Comparison of ENCODE assay signal across 12 cellular contexts in genomic region chr20:48463916-48464315, GRCh38.
DNase-seq lines count a peak whose midpoint lies in the region; ATAC-seq and TF ChIP-seq lines count a peak whose summit lies in the region.
"Had no signal": no experiment of that assay in that cellular context is flagged by ENCODE, and none has a peak within 500 bp of the region (broad histone marks: within the 10 kb centered on the region; RNA-seq: fewer than 3 reads in every experiment).

No MANE protein-coding gene starts in this region.

- no peak overlapping the region for H3K27ac Mint-ChIP-seq in naive thymus-derived CD4-positive, alpha-beta T cell
- H3K27ac Mint-ChIP-seq: endodermal cell; natural killer cell; stimulated activated naive B cell treated with anti-CD40 and anti-IgM and Interleukin-4, amounts not matched to agents 10 μg/mL and 1 μg/mL and 100 μg/mL, for 72 hours had no signal

- H3K4me1 Mint-ChIP-seq in naive thymus-derived CD4-positive, alpha-beta T cell = peaks cover 0 to 18% (median 5%) of the 10 kb centered on the region in 7 donors

- no peak overlapping the region for H3K14ac ChIP-seq in trophoblast cell (ENCODE audit: low read length)

- no peak overlapping the region for H3K23ac ChIP-seq in trophoblast cell (ENCODE audit: low read length)

- H4K8ac ChIP-seq in trophoblast cell (ENCODE audit: low read depth, low read length) = no peak overlapping the region

- intact Hi-C loops in naive thymus-derived CD4-positive, alpha-beta T cell (cut with micrococcal nuclease) = loop anchor here in 1 of 2 donors (10.0 kb wide), 1 partner anchor 739 kb away; no protein-coding TSS in a partner anchor

- no peaks in the 10 kb centered on the region for H3K27me3 ChIP-seq in trophoblast cell (ENCODE audit: insufficient read depth, low read length)
- H3K27me3 ChIP-seq in naive thymus-derived CD4-positive, alpha-beta T cell (ENCODE audit: control insufficient read depth in 2 of 2, insufficient read depth in 2 of 2, low read length in 2 of 2) = no peaks in the 10 kb centered on the region

- H3K4me3 ChIP-seq in foreskin fibroblast (ENCODE audit: low read depth in 1 of 2, low read length in 2 of 2) = no peak overlapping the region
- H3K4me3 ChIP-seq in trophoblast cell (ENCODE audit: low read depth, low read length) = no peak overlapping the region
- H3K4me3 ChIP-seq in naive thymus-derived CD4-positive, alpha-beta T cell (ENCODE audit: low read length) = no peak overlapping the region

- H2BK120ac ChIP-seq in trophoblast cell (ENCODE audit: insufficient read depth, low read length, poor library complexity) = no peak overlapping the region

- no peak overlapping the region for H2AFZ ChIP-seq in trophoblast cell (ENCODE audit: insufficient read depth, low read length, poor library complexity)

- H2BK5ac ChIP-seq in trophoblast cell (ENCODE audit: low read depth, low read length, poor library complexity) = no peak overlapping the region

- H3K9me3 Mint-ChIP-seq in naive thymus-derived CD4-positive, alpha-beta T cell = peaks cover 0 to 4% (median 0%) of the 10 kb centered on the region in 11 donors
- H3K9me3 Mint-ChIP-seq: natural killer cell had no signal

- no peak overlapping the region for H3K4ac ChIP-seq in trophoblast cell (ENCODE audit: low read depth, low read length)

- no peak for TF ChIP-seq CTCF in foreskin fibroblast (IDR thresholded peaks at IDR 0.05; ENCODE audit: low read depth, low read length)
- no peak for TF ChIP-seq CTCF in GM13977 (IDR thresholded peaks at IDR 0.05; ENCODE audit: extremely low read depth, insufficient read depth, missing control alignments)

- no peak overlapping the region for H2BK12ac ChIP-seq in trophoblast cell (ENCODE audit: low read length)

- H2AK5ac ChIP-seq in trophoblast cell (ENCODE audit: low read length) = no peak overlapping the region

- H3K27me3 Mint-ChIP-seq in naive thymus-derived CD4-positive, alpha-beta T cell = peaks cover 0 to 4% (median 1%) of the 10 kb centered on the region in 5 donors

- no CpG with 5 or more reads among the region's 6 CpGs for WGBS in trophoblast cell (ENCODE audit: extremely low coverage, insufficient coverage, insufficient read length)

- ATAC-seq in naive thymus-derived CD4-positive, alpha-beta T cell = no peak
- ATAC-seq: natural killer cell; stimulated activated naive B cell treated with anti-CD40 and anti-IgM and Interleukin-4, amounts not matched to agents 10 μg/mL and 1 μg/mL and 100 μg/mL, for 72 hours had no signal

- peaks cover 5% of the 10 kb centered on the region for H3K79me1 ChIP-seq in trophoblast cell (ENCODE audit: low read length)

- in situ Hi-C loops in Caki2 (cut with HindIII; ENCODE audit: low pct_unique_long_range_greater_than_20kb, low sequenced_read_pairs) (no loop called here), GM13977 (cut with MboI; ENCODE audit: low pct_unique_long_range_greater_than_20kb, low sequenced_read_pairs, unreplicated experiment) (no loop called here)

- H3K9ac ChIP-seq in trophoblast cell (ENCODE audit: low read length) = no peak overlapping the region

- no peak overlapping the region for H3K18ac ChIP-seq in trophoblast cell (ENCODE audit: low read length)

- peaks cover 0 to 3% (median 0%) of the 10 kb centered on the region in 5 donors for H3K36me3 Mint-ChIP-seq in naive thymus-derived CD4-positive, alpha-beta T cell
- H3K36me3 Mint-ChIP-seq: natural killer cell; stimulated activated naive B cell treated with anti-CD40 and anti-IgM and Interleukin-4, amounts not matched to agents 10 μg/mL and 1 μg/mL and 100 μg/mL, for 72 hours had no signal

- no peak overlapping the region for H3K27ac ChIP-seq in trophoblast cell (ENCODE audit: low read depth, low read length)
- no peak overlapping the region for H3K27ac ChIP-seq in naive thymus-derived CD4-positive, alpha-beta T cell (ENCODE audit: low read depth, low read length)

- peak; percentile 4 for DNase-seq in Caki2 (ENCODE audit: low read depth)
- peak; percentile 93 for DNase-seq in NCI-H446 treated with DMSO at 0.1 percent for 48 hours (lab: John Stamatoyannopoulos, UW)
- peak; percentile 52 to 69 for DNase-seq in foreskin fibroblast
- DNase-seq in trophoblast cell = peak in 1 of 2 donors; percentile 10
- DNase-seq in GM13977 (ENCODE audit: low spot score) = no peak
- no peak for DNase-seq in naive thymus-derived CD4-positive, alpha-beta T cell
- no peak for DNase-seq in activated naive CD4-positive, alpha-beta T cell treated with Interleukin-2 at 50 U/mL for 16 hours
- no peak for DNase-seq in AML-193 (lab: John Stamatoyannopoulos, UW)
- DNase-seq: endodermal cell; natural killer cell; RPMI8226; stimulated activated naive B cell treated with anti-CD40 and anti-IgM and Interleukin-4, amounts not matched to agents 10 μg/mL and 1 μg/mL and 100 μg/mL, for 72 hours had no signal

- no peak overlapping the region for H4K12ac ChIP-seq in trophoblast cell (ENCODE audit: low read depth, low read length)

- POLR2A ChIA-PET in naive thymus-derived CD4-positive, alpha-beta T cell (lab: Charles Lee) = no interaction called here

- no peak overlapping the region for H3K4me2 ChIP-seq in trophoblast cell (ENCODE audit: low read length)

- H3K36me3 ChIP-seq in trophoblast cell (ENCODE audit: control insufficient read depth in 1 of 2, insufficient read depth in 2 of 2, low read length in 2 of 2) = no peaks in the 10 kb centered on the region
- no peaks in the 10 kb centered on the region for H3K36me3 ChIP-seq in naive thymus-derived CD4-positive, alpha-beta T cell (ENCODE audit: control insufficient read depth in 2 of 3, insufficient read depth in 3 of 3, low read length in 3 of 3)

- H3K4me3 Mint-ChIP-seq in naive thymus-derived CD4-positive, alpha-beta T cell = no peak overlapping the region
- H3K4me3 Mint-ChIP-seq: endodermal cell; natural killer cell; stimulated activated naive B cell treated with anti-CD40 and anti-IgM and Interleukin-4, amounts not matched to agents 10 μg/mL and 1 μg/mL and 100 μg/mL, for 72 hours had no signal

- CTCF ChIA-PET in naive thymus-derived CD4-positive, alpha-beta T cell (lab: Charles Lee) = no interaction called here

- peak overlapping the region; percentile 7 for H4K91ac ChIP-seq in trophoblast cell (ENCODE audit: low read depth, low read length)

- H3K79me2 ChIP-seq in trophoblast cell (ENCODE audit: control insufficient read depth, insufficient read depth, low read length, poor library complexity) = no peaks in the 10 kb centered on the region

- peaks cover 4% of the 10 kb centered on the region for H3K9me3 ChIP-seq in trophoblast cell (ENCODE audit: insufficient read depth, low read depth, low read length)
- no peaks in the 10 kb centered on the region for H3K9me3 ChIP-seq in naive thymus-derived CD4-positive, alpha-beta T cell (ENCODE audit: control insufficient read depth in 2 of 3, low read length in 3 of 3)

- H3K4me1 ChIP-seq in trophoblast cell (ENCODE audit: control insufficient read depth in 1 of 2, insufficient read depth in 2 of 2, low read length in 2 of 2) = peaks cover 24 to 29% of the 10 kb centered on the region in 2 experiments
- no peaks in the 10 kb centered on the region for H3K4me1 ChIP-seq in naive thymus-derived CD4-positive, alpha-beta T cell (ENCODE audit: control insufficient read depth in 2 of 2, insufficient read depth in 2 of 2, low read length in 2 of 2)

Comparison
In these comparisons a context has a peak if more than half of its experiments do, and no peak if none do; other contexts are left out.
1. DNase-seq: peak in Caki2 (single experiment), NCI-H446 treated with DMSO at 0.1 percent for 48 hours (single experiment) and foreskin fibroblast (2 of 2); none in GM13977 (single experiment), naive thymus-derived CD4-positive, alpha-beta T cell (0 of 9), activated naive CD4-positive, alpha-beta T cell treated with Interleukin-2 at 50 U/mL for 16 hours (single experiment) and AML-193 (0 of 2).